9 cellular contexts compared by ENCODE assay signal in the genomic region with DNA sequence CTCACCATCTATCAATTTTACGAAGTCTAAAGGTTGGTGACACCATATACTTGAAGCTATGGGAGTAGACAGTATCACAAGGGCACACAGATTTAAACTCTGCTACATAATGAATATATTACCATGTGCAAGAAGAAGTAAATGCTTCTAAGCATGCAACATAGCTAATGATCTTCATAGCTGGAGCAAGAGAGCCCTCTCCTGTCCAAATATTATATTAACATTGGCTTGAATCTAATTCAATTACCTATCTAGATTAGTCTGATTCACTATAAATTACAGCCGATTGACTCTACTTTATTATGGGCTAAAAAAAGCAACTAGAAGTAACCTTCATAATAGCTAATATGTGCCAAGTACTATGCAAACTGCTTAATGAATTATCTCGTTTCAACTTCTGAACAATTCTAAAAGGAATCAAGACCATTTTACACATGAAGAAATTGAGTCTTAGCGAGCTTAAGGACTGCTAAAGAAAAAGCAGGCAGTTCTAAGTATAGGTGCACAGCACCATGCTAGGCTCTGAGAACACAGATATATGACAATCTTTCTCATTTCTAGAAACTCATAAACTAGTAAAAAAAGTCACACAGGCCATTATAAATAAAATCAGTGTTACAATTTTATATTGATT. TPM values are rescaled to one million over a fixed set of nuclear protein-coding genes. Genes with fewer than 3 reads are reported as not detected.
DNase-seq lines count a peak whose midpoint lies in the region; ATAC-seq, FAIRE-seq and TF ChIP-seq lines count a peak whose summit lies in the region.
"Had no signal": no experiment of that assay in that cellular context is flagged by ENCODE, and none has a peak within 500 bp of the region (broad histone marks: within the 10 kb centered on the region; RNA-seq: fewer than 3 reads in every experiment).

No MANE protein-coding gene starts in this region.

- ATAC-seq in pancreas (peak in 3 of 4 donors; percentile 74 to 79 (median 76)), HG02852 (IDR thresholded peaks at IDR 0.05; ENCODE audit: unreplicated experiment) (no peak)
- no peak for ATAC-seq in stimulated activated naive CD8-positive, alpha-beta T cell treated with anti-CD3 and anti-CD28 coated beads, Interleukin-15, amount 100 ng/mL, for 72 hours

- peaks cover 0 to 21% (median 0%) of the 10 kb centered on the region in 3 donors for H3K36me3 ChIP-seq in pancreas

- H2BK12ac ChIP-seq in H9 (ENCODE audit: insufficient read length, low read depth, low read length), result no peak overlapping the region

- peaks cover 0 to 22% (median 9%) of the 10 kb centered on the region in 3 experiments; a peak in 5 of 7 replicates for H3K36me3 Mint-ChIP-seq in H9 (ENCODE audit: insufficient read depth in 1 of 3, low read depth in 3 of 3)

- no peaks in the 10 kb centered on the region for H3K79me2 ChIP-seq in H9 (ENCODE audit: insufficient read depth, low read length)

- no peak overlapping the region for H2BK15ac ChIP-seq in H9 (ENCODE audit: low read depth, low read length)

- H4K20me1 ChIP-seq in H9 (ENCODE audit: control insufficient read depth, insufficient read depth, insufficient read length), result no peaks in the 10 kb centered on the region

- H3K56ac ChIP-seq in H9 (ENCODE audit: insufficient read length, low read depth, low read length), result no peak overlapping the region

- H3K9me3 Mint-ChIP-seq in H9, result no peaks in the 10 kb centered on the region
- H3K9me3 Mint-ChIP-seq in stimulated activated naive CD8-positive, alpha-beta T cell treated with anti-CD3 and anti-CD28 coated beads, Interleukin-15, amount 100 ng/mL, for 72 hours, result no peaks in the 10 kb centered on the region
- H3K9me3 Mint-ChIP-seq: activated naive CD4-positive, alpha-beta T cell treated with anti-CD3 and anti-CD28 coated beads, Interleukin-2, amount 50 U/mL, for 24 hours had no signal

- no peak overlapping the region for H3K4ac ChIP-seq in H9 (ENCODE audit: low read depth, low read length)

- POLR2A ChIA-PET in AG04449 (lab: Yijun Ruan, JAX), result interaction anchor here (0.6 kb wide), 1 partner anchor 204 kb away, joined by 3 read pairs; no protein-coding TSS in a partner anchor

- no peak overlapping the region for H3K9ac ChIP-seq in H9 (ENCODE audit: extremely low read depth, insufficient read length, low read length)

- intact Hi-C loops in dorsolateral prefrontal cortex (cut with DNase I) (loop anchor here in 1 of 2 donors (10.0 kb wide), 1 partner anchor 306 kb away; no protein-coding TSS in a partner anchor), pancreas (cut with DNase I) (no loop called here)

- H3K23ac ChIP-seq in H9 (ENCODE audit: insufficient read length, low read depth, low read length), result no peak overlapping the region

- no peaks in the 10 kb centered on the region for H3K4me1 ChIP-seq in H9 (ENCODE audit: insufficient read depth, low read length)
- H3K4me1 ChIP-seq in pancreas, result no peaks in the 10 kb centered on the region

- no peak overlapping the region for H2AFZ ChIP-seq in H9 (ENCODE audit: low read length)

- H2BK20ac ChIP-seq in H9 (ENCODE audit: low read depth, low read length, poor library complexity, severe bottlenecking), result no peak overlapping the region

- H3K4me2 ChIP-seq in H9 (ENCODE audit: insufficient read depth, insufficient read length, low read length), result no peak overlapping the region

- no CpG with 5 or more reads among the region's 4 CpGs for WGBS in H9 (ENCODE audit: extremely low coverage, insufficient read length, low lambda C conversion rate)
- WGBS in pancreas, 2 donors, result 56 to 63% methylated on average over 4 of the region's 4 CpGs

- H2AK5ac ChIP-seq in H9 (ENCODE audit: insufficient read length, low read length), result no peak overlapping the region

- no peak overlapping the region for H3K4me3 Mint-ChIP-seq in H9
- no peak overlapping the region for H3K4me3 Mint-ChIP-seq in stimulated activated naive CD8-positive, alpha-beta T cell treated with anti-CD3 and anti-CD28 coated beads, Interleukin-15, amount 100 ng/mL, for 72 hours
- H3K4me3 Mint-ChIP-seq: activated naive CD4-positive, alpha-beta T cell treated with anti-CD3 and anti-CD28 coated beads, Interleukin-2, amount 50 U/mL, for 24 hours had no signal

- no peak overlapping the region for H4K8ac ChIP-seq in H9 (replicated peaks; ENCODE audit: insufficient read length, low read depth, low read length)

- no peaks in the 10 kb centered on the region for H3K23me2 ChIP-seq in H9 (ENCODE audit: insufficient read length, low read depth, low read length, poor library complexity, severe bottlenecking)

- no peak overlapping the region for H2BK120ac ChIP-seq in H9 (ENCODE audit: low read depth, low read length, poor library complexity, severe bottlenecking)

- H3K27me3 ChIP-seq in H9 (ENCODE audit: insufficient read depth, low read length) (no peaks in the 10 kb centered on the region), dorsolateral prefrontal cortex (no peaks in the 10 kb centered on the region), pancreas (no peaks in the 10 kb centered on the region)

- H3K9me3 ChIP-seq in H9 (ENCODE audit: control insufficient read depth, low read depth, low read length) (no peaks in the 10 kb centered on the region), pancreas (no peaks in the 10 kb centered on the region)

- H3K27me3 Mint-ChIP-seq in H9 (ENCODE audit: low read depth), result no peaks in the 10 kb centered on the region
- no peaks in the 10 kb centered on the region for H3K27me3 Mint-ChIP-seq in stimulated activated naive CD8-positive, alpha-beta T cell treated with anti-CD3 and anti-CD28 coated beads, Interleukin-15, amount 100 ng/mL, for 72 hours
- H3K27me3 Mint-ChIP-seq: activated naive CD4-positive, alpha-beta T cell treated with anti-CD3 and anti-CD28 coated beads, Interleukin-2, amount 50 U/mL, for 24 hours had no signal

- no peak overlapping the region for H3K18ac ChIP-seq in H9 (ENCODE audit: insufficient read length, low read depth, low read length)

- H2BK5ac ChIP-seq in H9 (ENCODE audit: insufficient read length, low read length), result no peak overlapping the region

- no peaks in the 10 kb centered on the region for H3K79me1 ChIP-seq in H9 (ENCODE audit: insufficient read depth, low read depth, low read length, poor library complexity, severe bottlenecking)

- no peak overlapping the region for H4K5ac ChIP-seq in H9 (ENCODE audit: insufficient read length, low read depth, low read length)

- no peak overlapping the region for H3K14ac ChIP-seq in H9 (ENCODE audit: insufficient read depth, low read length)

- no peak overlapping the region for H3K27ac ChIP-seq in H9 (ENCODE audit: insufficient read length, low read depth, low read length)
- H3K27ac ChIP-seq in dorsolateral prefrontal cortex, result no peak overlapping the region
- no peak overlapping the region for H3K27ac ChIP-seq in pancreas

- H3K4me1 Mint-ChIP-seq in H9, result peaks cover 10 to 12% of the 10 kb centered on the region in 2 experiments
- H3K4me1 Mint-ChIP-seq in stimulated activated naive CD8-positive, alpha-beta T cell treated with anti-CD3 and anti-CD28 coated beads, Interleukin-15, amount 100 ng/mL, for 72 hours, result peaks cover 7% of the 10 kb centered on the region
- H3K4me1 Mint-ChIP-seq: activated naive CD4-positive, alpha-beta T cell treated with anti-CD3 and anti-CD28 coated beads, Interleukin-2, amount 50 U/mL, for 24 hours had no signal

- DNase-seq in AG04449 (ENCODE audit: low read depth, low spot score) (no peak), H9 (no peak), NOMO-1 treated with DMSO at 0.1 percent for 48 hours (lab: John Stamatoyannopoulos, UW; ENCODE audit: unreplicated experiment) (peak; percentile 42), dorsolateral prefrontal cortex (no peak), pancreas (no peak), HuH-7 (ENCODE audit: low spot score) (no peak)
- no peak for DNase-seq in stimulated activated naive CD8-positive, alpha-beta T cell treated with anti-CD3 and anti-CD28 coated beads, Interleukin-15, amount 100 ng/mL, for 72 hours

- TF ChIP-seq CTCF in AG04449 (IDR thresholded peaks at IDR 0.05; ENCODE audit: insufficient read depth, low read length, missing control alignments) (peak; percentile 3), H9 (conservative IDR thresholded peaks at IDR 0.05) (peak; percentile 53; the same call in 2 of the 3 replicates), dorsolateral prefrontal cortex (IDR thresholded peaks at IDR 0.05 in 54 of 56, conservative IDR thresholded peaks at IDR 0.05 in 2 of 56; ENCODE audit: low read depth in 1 of 56, partially characterized antibody in 56 of 56) (peak in 53 of 56 donors; percentile 28 to 71 (median 51)), pancreas (IDR thresholded peaks at IDR 0.05) (peak in 1 of 4 donors; percentile 13)

- no peak overlapping the region for H4K91ac ChIP-seq in H9 (ENCODE audit: insufficient read length, low read depth, low read length)

- H3T11ph ChIP-seq in H9 (ENCODE audit: low read length), result no peak overlapping the region

- FAIRE-seq in pancreas (lab: Jason Lieb, UNC), result peak; percentile 51

- CTCF ChIA-PET in AG04449 (lab: Yijun Ruan, JAX), result interaction anchor here (0.7 to 8.4 kb wide), 24 partner anchors 9 to 304 kb away, joined by 3 to 136 read pairs (median 4); partner anchors contain the start of gene CEP55

- H3K4me3 ChIP-seq in AG04449 (ENCODE audit: low read depth, low read length) (no peak overlapping the region), dorsolateral prefrontal cortex (no peak overlapping the region), pancreas (no peak overlapping the region)

- H3K27ac Mint-ChIP-seq in H9, result no peak overlapping the region
- no peak overlapping the region for H3K27ac Mint-ChIP-seq in stimulated activated naive CD8-positive, alpha-beta T cell treated with anti-CD3 and anti-CD28 coated beads, Interleukin-15, amount 100 ng/mL, for 72 hours
- H3K27ac Mint-ChIP-seq: activated naive CD4-positive, alpha-beta T cell treated with anti-CD3 and anti-CD28 coated beads, Interleukin-2, amount 50 U/mL, for 24 hours had no signal

RNA-seq across cellular contexts. Expression of gene FRA10AC1, which starts 21.9 kb away (rescaled TPM):
- total RNA-seq in H9 (2021) (11.7 and 12.4 TPM in 2 replicates), dorsolateral prefrontal cortex (10 to 100 TPM; 12.5 to 64.1 (median 31.2) TPM), pancreas (1 to 10 TPM; 5.1 to 9.7 (median 8.5) TPM)
- polyA plus RNA-seq in pancreas, result 10 to 100 TPM in 1 of 2 donors, 1 to 10 TPM in 1; 8.6 to 10.9 TPM

Comparison
In these comparisons a context has a peak if more than half of its experiments do, and no peak if none do; other contexts are left out.
1. ATAC-seq: peak in pancreas (3 of 4); none in HG02852 (single experiment) and stimulated activated naive CD8-positive, alpha-beta T cell treated with anti-CD3 and anti-CD28 coated beads, Interleukin-15, amount 100 ng/mL, for 72 hours (single experiment).